In genomic region chr17:63996430-63997182, GRCh38 we compare ENCODE assay signal across 21 cellular contexts. TPM values are rescaled to one million over a fixed set of nuclear protein-coding genes. Genes with fewer than 3 reads are reported as not detected.
DNase-seq lines count a peak whose midpoint lies in the region; ATAC-seq and TF ChIP-seq lines count a peak whose summit lies in the region.
"Had no signal": no experiment of that assay in that cellular context is flagged by ENCODE, and none has a peak within 500 bp of the region (broad histone marks: within the 10 kb centered on the region; RNA-seq: fewer than 3 reads in every experiment).

No MANE protein-coding gene starts in this region.

- DNase-seq in activated naive CD4-positive, alpha-beta T cell treated with anti-CD3 and anti-CD28 coated beads, Interleukin-2, amount 10 ng/mL, durations not matched to agents 7 days and 5 days: peak; percentile 18
- DNase-seq in activated naive CD4-positive, alpha-beta T cell (lab: John Stamatoyannopoulos, UW): no peak
- DNase-seq in activated naive CD8-positive, alpha-beta T cell treated with anti-CD3 and anti-CD28 coated beads for 36 hours: no peak
- DNase-seq in naive B cell (no peak), upper lobe of right lung (peak; percentile 43), NCI-H128 (lab: John Stamatoyannopoulos, UW; ENCODE audit: unreplicated experiment) (no peak)
- DNase-seq: ACHN; colonic mucosa; EL; foreskin fibroblast; HCEC 1CT; kidney glomerular epithelial cell; NCI-H1048; NCI-H2081; right cardiac atrium; RPMI8226; stimulated activated naive CD8-positive, alpha-beta T cell treated with anti-CD3 and anti-CD28 coated beads, Interleukin-15, Interleukin-2, amounts not matched to agents 100 U/mL and 50 U/mL, for 24 hours had no signal

- no peak overlapping the region for H3K27ac ChIP-seq in upper lobe of right lung
- H3K27ac ChIP-seq: colonic mucosa, KMS-11 had no signal

- H3K36me3 Mint-ChIP-seq in activated naive CD4-positive, alpha-beta T cell treated with anti-CD3 and anti-CD28 coated beads, Interleukin-2, amount 10 ng/mL, durations not matched to agents 7 days and 5 days: peaks cover under 1% of the 10 kb centered on the region
- no peaks in the 10 kb centered on the region for H3K36me3 Mint-ChIP-seq in activated naive CD8-positive, alpha-beta T cell treated with anti-CD3 and anti-CD28 coated beads for 36 hours
- H3K36me3 Mint-ChIP-seq in naive B cell: no peaks in the 10 kb centered on the region

- H3K4me3 Mint-ChIP-seq in activated naive CD4-positive, alpha-beta T cell treated with anti-CD3 and anti-CD28 coated beads, Interleukin-2, amount 10 ng/mL, durations not matched to agents 7 days and 5 days: peak overlapping the region; percentile 48
- H3K4me3 Mint-ChIP-seq in activated naive CD8-positive, alpha-beta T cell treated with anti-CD3 and anti-CD28 coated beads for 36 hours: no peak overlapping the region
- peak overlapping the region in 6 of 8 donors; percentile 22 to 87 (median 82) for H3K4me3 Mint-ChIP-seq in naive B cell

- no peaks in the 10 kb centered on the region for H3K27me3 ChIP-seq in upper lobe of right lung

- peaks cover 22% of the 10 kb centered on the region for H3K4me1 ChIP-seq in upper lobe of right lung
- H3K4me1 ChIP-seq: colonic mucosa had no signal

- H3K4me1 Mint-ChIP-seq in activated naive CD4-positive, alpha-beta T cell treated with anti-CD3 and anti-CD28 coated beads, Interleukin-2, amount 10 ng/mL, durations not matched to agents 7 days and 5 days: peaks cover 71% of the 10 kb centered on the region
- H3K4me1 Mint-ChIP-seq in activated naive CD8-positive, alpha-beta T cell treated with anti-CD3 and anti-CD28 coated beads for 36 hours: peaks cover 27% of the 10 kb centered on the region
- H3K4me1 Mint-ChIP-seq in naive B cell: peaks cover 39 to 54% (median 52%) of the 10 kb centered on the region in 3 donors

- ATAC-seq in naive B cell (ENCODE audit: low read depth in 2 of 2) (no peak), upper lobe of right lung (no peak), HG03280 (IDR thresholded peaks at IDR 0.05; ENCODE audit: unreplicated experiment) (no peak), HG03039 (IDR thresholded peaks at IDR 0.05; ENCODE audit: unreplicated experiment) (no peak)
- ATAC-seq: right cardiac atrium; stimulated activated naive CD8-positive, alpha-beta T cell treated with anti-CD3 and anti-CD28 coated beads, Interleukin-15, Interleukin-2, amounts not matched to agents 100 U/mL and 50 U/mL, for 24 hours had no signal

- no peak for TF ChIP-seq CTCF in upper lobe of right lung (IDR thresholded peaks at IDR 0.05)

- peaks cover 63% of the 10 kb centered on the region for H3K27me3 Mint-ChIP-seq in activated naive CD4-positive, alpha-beta T cell treated with anti-CD3 and anti-CD28 coated beads, Interleukin-2, amount 10 ng/mL, durations not matched to agents 7 days and 5 days
- H3K27me3 Mint-ChIP-seq in activated naive CD8-positive, alpha-beta T cell treated with anti-CD3 and anti-CD28 coated beads for 36 hours: peaks cover 3% of the 10 kb centered on the region
- peaks cover 0 to 8% (median 0%) of the 10 kb centered on the region in 3 donors for H3K27me3 Mint-ChIP-seq in naive B cell

- intact Hi-C loops in upper lobe of right lung (cut with DNase I): no loop called here

- H3K9me3 Mint-ChIP-seq in activated naive CD4-positive, alpha-beta T cell treated with anti-CD3 and anti-CD28 coated beads, Interleukin-2, amount 10 ng/mL, durations not matched to agents 7 days and 5 days: no peaks in the 10 kb centered on the region
- no peaks in the 10 kb centered on the region for H3K9me3 Mint-ChIP-seq in activated naive CD8-positive, alpha-beta T cell treated with anti-CD3 and anti-CD28 coated beads for 36 hours
- no peaks in the 10 kb centered on the region for H3K9me3 Mint-ChIP-seq in naive B cell

- H3K27ac Mint-ChIP-seq in activated naive CD4-positive, alpha-beta T cell treated with anti-CD3 and anti-CD28 coated beads, Interleukin-2, amount 10 ng/mL, durations not matched to agents 7 days and 5 days: no peak overlapping the region
- peak overlapping the region; percentile 9 for H3K27ac Mint-ChIP-seq in activated naive CD8-positive, alpha-beta T cell treated with anti-CD3 and anti-CD28 coated beads for 36 hours
- peak overlapping the region in 4 of 6 donors; percentile 26 to 82 (median 48) for H3K27ac Mint-ChIP-seq in naive B cell

- CTCF ChIA-PET in activated naive CD4-positive, alpha-beta T cell treated with anti-CD3 and anti-CD28 coated beads, Interleukin-2, amount 10 ng/mL, durations not matched to agents 7 days and 5 days (lab: Charles Lee): interaction anchor here (1.2 to 3.1 kb wide), 5 partner anchors 29 to 137 kb away, joined by 3 to 13 read pairs (median 6); partner anchors contain the start of gene GH1

- no peak overlapping the region for H3K4me3 ChIP-seq in upper lobe of right lung
- H3K4me3 ChIP-seq: colonic mucosa had no signal

- H3K9me3 ChIP-seq in upper lobe of right lung: no peaks in the 10 kb centered on the region
- H3K9me3 ChIP-seq: colonic mucosa had no signal

- no peaks in the 10 kb centered on the region for H3K36me3 ChIP-seq in upper lobe of right lung
- H3K36me3 ChIP-seq: colonic mucosa had no signal

RNA-seq across cellular contexts. Expression of gene PRR29, which starts 1.5 kb away (rescaled TPM):
- total RNA-seq in activated naive CD8-positive, alpha-beta T cell treated with anti-CD3 and anti-CD28 coated beads for 36 hours: under 1 TPM; 0.36 to 0.93 TPM
- 1 to 10 TPM; 3.5 to 6.8 (median 5.8) TPM for polyA plus RNA-seq in naive B cell (ENCODE audit: low read depth in 6 of 6)
- total RNA-seq in upper lobe of right lung: 0.43 TPM
- total RNA-seq: NCI-H460 had no signal

RNA-seq across cellular contexts. Expression of gene ICAM2, which starts 23.8 kb away (rescaled TPM):
- total RNA-seq in activated naive CD8-positive, alpha-beta T cell treated with anti-CD3 and anti-CD28 coated beads for 36 hours: 10 to 100 TPM; 52.9 to 54.5 TPM
- 100 to 1,000 TPM; 214 to 346 (median 290) TPM for polyA plus RNA-seq in naive B cell (ENCODE audit: low read depth in 6 of 6)
- 70.5 TPM for total RNA-seq in upper lobe of right lung
- total RNA-seq: NCI-H460 had no signal

RNA-seq across cellular contexts. Expression of gene SCN4A, which starts 23.9 kb away (rescaled TPM):
- under 1 TPM; 0.14 to 0.31 TPM for total RNA-seq in activated naive CD8-positive, alpha-beta T cell treated with anti-CD3 and anti-CD28 coated beads for 36 hours
- 1 to 10 TPM in 3 of 6 donors, under 1 TPM in 2, not detected in 1; 0.89 to 1.4 (median 1.1) TPM for polyA plus RNA-seq in naive B cell (ENCODE audit: low read depth in 6 of 6)
- not detected for total RNA-seq in upper lobe of right lung

Comparison
In these comparisons a context has a peak if more than half of its experiments do, and no peak if none do; other contexts are left out.
1. DNase-seq: peak in activated naive CD4-positive, alpha-beta T cell treated with anti-CD3 and anti-CD28 coated beads, Interleukin-2, amount 10 ng/mL, durations not matched to agents 7 days and 5 days (single experiment) and upper lobe of right lung (single experiment); none in activated naive CD4-positive, alpha-beta T cell (0 of 4), activated naive CD8-positive, alpha-beta T cell treated with anti-CD3 and anti-CD28 coated beads for 36 hours (single experiment), naive B cell (single experiment) and NCI-H128 (single experiment).